In the genomic region with DNA sequence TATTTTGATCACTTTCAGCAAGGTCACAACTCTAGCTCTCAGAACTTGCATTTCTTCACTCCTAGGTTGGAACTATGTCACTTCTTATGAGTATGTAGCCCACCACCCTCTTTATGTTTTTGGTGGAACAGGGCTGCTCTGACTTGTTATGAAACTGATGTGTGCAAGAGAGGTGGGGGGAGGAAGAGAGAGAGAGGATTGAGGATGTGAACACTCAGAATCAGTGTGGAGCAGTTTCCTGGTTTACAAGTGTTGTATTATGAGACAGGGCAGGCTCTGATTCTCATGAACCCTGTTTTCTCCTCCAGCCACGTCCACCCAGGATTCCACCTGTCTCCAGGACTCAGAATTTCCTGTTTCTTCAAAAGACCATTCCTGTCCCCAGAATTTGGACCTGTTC, we compare ENCODE assay signal across 22 cellular contexts. TPM values are rescaled to one million over a fixed set of nuclear protein-coding genes. Genes with fewer than 3 reads are reported as not detected.
"Had no signal": no experiment of that assay in that cellular context is flagged by ENCODE, and none has a peak within 500 bp of the region (broad histone marks: within the 10 kb centered on the region; RNA-seq: fewer than 3 reads in every experiment).

No MANE protein-coding gene starts in this region.

- H3K9me3 ChIP-seq: gastrocnemius medialis had no signal

- H3K27ac Mint-ChIP-seq: activated CD8-positive, alpha-beta memory T cell treated with anti-CD3 and anti-CD28 coated beads, Interleukin-2, amount 10 ng/mL, durations not matched to agents 7 days and 5 days; stimulated activated effector memory CD8-positive, alpha-beta T cell treated with anti-CD3 and anti-CD28 coated beads, Interleukin-12 subunit alpha, Interleukin-12 subunit beta, amount 100 ng/mL, for 72 hours; T-helper 1 cell treated with Interleukin-12 subunit alpha and Interleukin-12 subunit beta and Interleukin-4 antibody, amounts not matched to agents 30 μg/mL and 1 μg/mL, for 36 hours had no signal

- DNase-seq: activated CD4-positive, alpha-beta memory T cell treated with anti-CD3 and anti-CD28 coated beads for 36 hours; activated CD4-positive, alpha-beta T cell treated with anti-CD3 and anti-CD28 coated beads for 4 hours; activated CD4-positive, CD25-positive, alpha-beta regulatory T cell; activated CD8-positive, alpha-beta memory T cell treated with anti-CD3 and anti-CD28 coated beads, Interleukin-2, amount 10 ng/mL, durations not matched to agents 7 days and 5 days; activated T-cell treated with anti-CD3 and anti-CD28 coated beads for 4 hours; esophagus squamous epithelium; gastrocnemius medialis; hypothalamus; nucleus accumbens; right lobe of liver; stimulated activated CD4-positive, alpha-beta T cell treated with anti-CD3 and anti-CD28 coated beads, Interleukin-2, amount 100 ng/mL, for 24 hours; T1000; transverse colon had no signal

- H3K4me3 Mint-ChIP-seq: activated CD4-positive, alpha-beta memory T cell treated with anti-CD3 and anti-CD28 coated beads for 36 hours; activated CD8-positive, alpha-beta memory T cell treated with anti-CD3 and anti-CD28 coated beads, Interleukin-2, amount 10 ng/mL, durations not matched to agents 7 days and 5 days; central memory CD8-positive, alpha-beta T cell; stimulated activated effector memory CD8-positive, alpha-beta T cell treated with anti-CD3 and anti-CD28 coated beads, Interleukin-12 subunit alpha, Interleukin-12 subunit beta, amount 100 ng/mL, for 72 hours; T-helper 1 cell treated with Interleukin-12 subunit alpha and Interleukin-12 subunit beta and Interleukin-4 antibody, amounts not matched to agents 30 μg/mL and 1 μg/mL, for 36 hours had no signal

- H3K9me3 Mint-ChIP-seq: central memory CD8-positive, alpha-beta T cell; stimulated activated effector memory CD8-positive, alpha-beta T cell treated with anti-CD3 and anti-CD28 coated beads, Interleukin-12 subunit alpha, Interleukin-12 subunit beta, amount 100 ng/mL, for 72 hours had no signal

- H3K27ac ChIP-seq: esophagus squamous epithelium, gastrocnemius medialis, right lobe of liver, transverse colon had no signal

- H3K4me1 ChIP-seq: esophagus squamous epithelium, gastrocnemius medialis, right lobe of liver, transverse colon had no signal

- ATAC-seq: activated CD8-positive, alpha-beta memory T cell treated with anti-CD3 and anti-CD28 coated beads, Interleukin-2, amount 10 ng/mL, durations not matched to agents 7 days and 5 days; gastrocnemius medialis; right lobe of liver; stimulated activated effector memory CD8-positive, alpha-beta T cell treated with anti-CD3 and anti-CD28 coated beads, Interleukin-12 subunit alpha, Interleukin-12 subunit beta, amount 100 ng/mL, for 72 hours had no signal

- H3K4me3 ChIP-seq: esophagus squamous epithelium, gastrocnemius medialis, right lobe of liver, skin epidermis, transverse colon had no signal

- H3K27me3 Mint-ChIP-seq: activated CD4-positive, alpha-beta memory T cell treated with anti-CD3 and anti-CD28 coated beads for 36 hours; activated CD8-positive, alpha-beta memory T cell treated with anti-CD3 and anti-CD28 coated beads, Interleukin-2, amount 10 ng/mL, durations not matched to agents 7 days and 5 days; central memory CD8-positive, alpha-beta T cell had no signal

RNA-seq across cellular contexts. Expression of gene OR7D2, which starts 22.5 kb away (rescaled TPM):
- total RNA-seq: activated CD8-positive, alpha-beta memory T cell treated with anti-CD3 and anti-CD28 coated beads, Interleukin-2, amount 10 ng/mL, durations not matched to agents 7 days and 5 days; astrocyte; liver had no signal

RNA-seq across cellular contexts. Expression of gene OR7G3, which starts 29.6 kb away (rescaled TPM):
- total RNA-seq: activated CD4-positive, alpha-beta memory T cell treated with anti-CD3 and anti-CD28 coated beads for 36 hours; activated CD8-positive, alpha-beta memory T cell treated with anti-CD3 and anti-CD28 coated beads, Interleukin-2, amount 10 ng/mL, durations not matched to agents 7 days and 5 days; activated naive CD4-positive, alpha-beta T cell treated with anti-CD3 and anti-CD28 coated beads, Interleukin-2, amount 50 U/mL, for 72 hours; astrocyte; esophagus squamous epithelium; gastrocnemius medialis; liver; mononuclear cell; right lobe of liver; temporal lobe; transverse colon had no signal

RNA-seq across cellular contexts. Expression of gene OR7G1, which starts 40.7 kb away (rescaled TPM):
- total RNA-seq: activated CD4-positive, alpha-beta memory T cell treated with anti-CD3 and anti-CD28 coated beads for 36 hours; activated CD8-positive, alpha-beta memory T cell treated with anti-CD3 and anti-CD28 coated beads, Interleukin-2, amount 10 ng/mL, durations not matched to agents 7 days and 5 days; activated naive CD4-positive, alpha-beta T cell treated with anti-CD3 and anti-CD28 coated beads, Interleukin-2, amount 50 U/mL, for 72 hours; astrocyte; esophagus squamous epithelium; gastrocnemius medialis; liver; mononuclear cell; right lobe of liver; temporal lobe; transverse colon had no signal

RNA-seq across cellular contexts. Expression of gene OR7G2, which starts 49.0 kb away (rescaled TPM):
- total RNA-seq: activated CD4-positive, alpha-beta memory T cell treated with anti-CD3 and anti-CD28 coated beads for 36 hours; activated CD8-positive, alpha-beta memory T cell treated with anti-CD3 and anti-CD28 coated beads, Interleukin-2, amount 10 ng/mL, durations not matched to agents 7 days and 5 days; activated naive CD4-positive, alpha-beta T cell treated with anti-CD3 and anti-CD28 coated beads, Interleukin-2, amount 50 U/mL, for 72 hours; astrocyte; esophagus squamous epithelium; gastrocnemius medialis; liver; mononuclear cell; right lobe of liver; temporal lobe; transverse colon had no signal
